ENCODE assay signal across 20 cellular contexts in the genomic region with DNA sequence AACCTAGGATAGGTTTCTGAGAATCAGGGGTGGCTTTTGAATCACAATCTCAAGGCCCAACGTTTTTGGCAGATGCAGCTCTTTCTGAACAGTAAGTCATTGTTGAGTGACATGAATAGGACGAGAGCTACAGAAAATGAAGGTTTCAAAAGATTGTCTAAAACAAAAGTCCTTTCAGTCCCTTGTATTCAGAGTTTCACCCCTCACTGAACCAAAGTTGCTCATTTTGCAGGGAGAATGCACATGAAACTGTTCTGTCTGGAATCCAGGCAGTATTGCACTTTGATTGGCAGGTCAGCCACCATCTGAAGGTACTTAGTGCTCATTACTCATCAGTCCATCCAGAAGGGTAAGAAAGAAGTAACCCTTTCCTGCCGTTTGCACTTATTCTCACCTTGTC. TPM values are rescaled to one million over a fixed set of nuclear protein-coding genes. Genes with fewer than 3 reads are reported as not detected.
A peak's percentile ranks its signal among the peaks of the same experiment; 100 is the strongest.
DNase-seq lines count a peak whose midpoint lies in the region; ATAC-seq, FAIRE-seq and TF ChIP-seq lines count a peak whose summit lies in the region.
"Had no signal": no experiment of that assay in that cellular context is flagged by ENCODE, and none has a peak within 500 bp of the region (broad histone marks: within the 10 kb centered on the region; RNA-seq: fewer than 3 reads in every experiment).

No MANE protein-coding gene starts in this region.

- H3K27ac Mint-ChIP-seq in activated naive CD8-positive, alpha-beta T cell treated with anti-CD3 and anti-CD28 coated beads, Interleukin-2, amount 10 ng/mL, durations not matched to agents 7 days and 5 days, result peak overlapping the region; percentile 16
- H3K27ac Mint-ChIP-seq in activated naive CD8-positive, alpha-beta T cell treated with anti-CD3 and anti-CD28 coated beads, Interleukin-2, amount 50 U/mL, for 24 hours, result no peak overlapping the region
- no peak overlapping the region for H3K27ac Mint-ChIP-seq in activated T-helper 1 cell treated with anti-CD3 and anti-CD28 coated beads, Interleukin-12 subunit alpha, Interleukin-12 subunit beta, Interleukin-2, Interleukin-4 antibody, amounts not matched to agents 30 ng/mL and 10 ng/mL and 1 ng/mL, durations not matched to agents 14 hours and 24 hours and 36 hours
- H3K27ac Mint-ChIP-seq: activated naive CD4-positive, alpha-beta T cell treated with anti-CD3 and anti-CD28 coated beads for 36 hours had no signal

- FAIRE-seq in K562 (lab: Jason Lieb, UNC) (peak; percentile 69), urothelium cell line (lab: Jason Lieb, UNC) (peak; percentile 5), pancreas (lab: Jason Lieb, UNC) (no peak)
- FAIRE-seq: GM19239 had no signal

- H3K36me3 ChIP-seq in K562 (ENCODE audit: control insufficient read depth, insufficient read depth, low read length), result no peaks in the 10 kb centered on the region
- H3K36me3 ChIP-seq in pancreas, result no peaks in the 10 kb centered on the region
- H3K36me3 ChIP-seq: gastroesophageal sphincter, suprapubic skin had no signal

- no peak for TF ChIP-seq CTCF in K562 (IDR thresholded peaks at IDR 0.05 in 2 of 3, conservative IDR thresholded peaks at IDR 0.05 in 1 of 3; ENCODE audit: insufficient read depth in 2 of 3, low read depth in 1 of 3, low read length in 3 of 3)
- TF ChIP-seq CTCF in pancreas (IDR thresholded peaks at IDR 0.05), result no peak

- H3K4me3 ChIP-seq in K562, result no peak overlapping the region
- no peak overlapping the region for H3K4me3 ChIP-seq in pancreas
- H3K4me3 ChIP-seq: gastroesophageal sphincter, suprapubic skin had no signal

- H3K27me3 Mint-ChIP-seq in activated naive CD8-positive, alpha-beta T cell treated with anti-CD3 and anti-CD28 coated beads, Interleukin-2, amount 10 ng/mL, durations not matched to agents 7 days and 5 days, result peaks cover 2% of the 10 kb centered on the region
- no peaks in the 10 kb centered on the region for H3K27me3 Mint-ChIP-seq in activated naive CD8-positive, alpha-beta T cell treated with anti-CD3 and anti-CD28 coated beads, Interleukin-2, amount 50 U/mL, for 24 hours
- H3K27me3 Mint-ChIP-seq in activated T-helper 1 cell treated with anti-CD3 and anti-CD28 coated beads, Interleukin-12 subunit alpha, Interleukin-12 subunit beta, Interleukin-2, Interleukin-4 antibody, amounts not matched to agents 30 ng/mL and 10 ng/mL and 1 ng/mL, durations not matched to agents 14 hours and 24 hours and 36 hours (ENCODE audit: insufficient read depth), result peaks cover 1% of the 10 kb centered on the region

- H3K79me2 ChIP-seq in K562 (ENCODE audit: control insufficient read depth, insufficient read depth, low read length), result no peaks in the 10 kb centered on the region
- H3K79me2 ChIP-seq: parathyroid adenoma had no signal

- in situ Hi-C loops in K562 (cut with MboI), result no loop called here

- H3K9ac ChIP-seq in K562 (ENCODE audit: insufficient read depth in 1 of 2, low read depth in 2 of 2, low read length in 2 of 2), result 0 out of 4 replicates have a peak overlapping the region, but pooled peaks of 1 of the 2 experiments have one; percentile 11
- H3K9ac ChIP-seq: parathyroid adenoma had no signal

- POLR2A ChIA-PET in activated naive CD8-positive, alpha-beta T cell treated with anti-CD3 and anti-CD28 coated beads, Interleukin-2, amount 10 ng/mL, durations not matched to agents 7 days and 5 days (lab: Charles Lee), result interaction anchor here (2.8 kb wide), 1 partner anchor 24 kb away, joined by 10 read pairs; a partner anchor contains a TSS
- POLR2A ChIA-PET in K562 (lab: Yijun Ruan, JAX), result interaction anchor here (0.7 to 1.5 kb wide), 7 partner anchors 9 to 135 kb away, joined by 3 to 5 read pairs (median 3); a partner anchor contains a TSS

- peaks cover 33% of the 10 kb centered on the region for H3K4me1 Mint-ChIP-seq in activated naive CD8-positive, alpha-beta T cell treated with anti-CD3 and anti-CD28 coated beads, Interleukin-2, amount 10 ng/mL, durations not matched to agents 7 days and 5 days
- H3K4me1 Mint-ChIP-seq in activated naive CD8-positive, alpha-beta T cell treated with anti-CD3 and anti-CD28 coated beads, Interleukin-2, amount 50 U/mL, for 24 hours, result peaks cover 32% of the 10 kb centered on the region
- H3K4me1 Mint-ChIP-seq in activated T-helper 1 cell treated with anti-CD3 and anti-CD28 coated beads, Interleukin-12 subunit alpha, Interleukin-12 subunit beta, Interleukin-2, Interleukin-4 antibody, amounts not matched to agents 30 ng/mL and 10 ng/mL and 1 ng/mL, durations not matched to agents 14 hours and 24 hours and 36 hours (ENCODE audit: low read depth), result peaks cover 28% of the 10 kb centered on the region

- no peak for TF ChIP-seq EP300 in K562 (IDR thresholded peaks at IDR 0.05; ENCODE audit: low read length)

- peak overlapping the region; percentile 62 for H3K4me2 ChIP-seq in K562 (ENCODE audit: insufficient read depth, low read length)

- H3K36me3 Mint-ChIP-seq in activated naive CD8-positive, alpha-beta T cell treated with anti-CD3 and anti-CD28 coated beads, Interleukin-2, amount 10 ng/mL, durations not matched to agents 7 days and 5 days, result peaks cover 27% of the 10 kb centered on the region
- no peaks in the 10 kb centered on the region for H3K36me3 Mint-ChIP-seq in activated naive CD8-positive, alpha-beta T cell treated with anti-CD3 and anti-CD28 coated beads, Interleukin-2, amount 50 U/mL, for 24 hours (ENCODE audit: low read depth)
- H3K36me3 Mint-ChIP-seq in activated T-helper 1 cell treated with anti-CD3 and anti-CD28 coated beads, Interleukin-12 subunit alpha, Interleukin-12 subunit beta, Interleukin-2, Interleukin-4 antibody, amounts not matched to agents 30 ng/mL and 10 ng/mL and 1 ng/mL, durations not matched to agents 14 hours and 24 hours and 36 hours (ENCODE audit: low read depth), result peaks cover 13% of the 10 kb centered on the region

- 11% methylated on average over 3 of the region's 3 CpGs for WGBS in K562 (ENCODE audit: insufficient coverage, low coverage, missing lambda C conversion rate)
- WGBS in pancreas, 2 donors, result 21 to 27% methylated on average over 3 of the region's 3 CpGs

- H3K4me1 ChIP-seq in K562 (replicated peaks in 1 of 2; ENCODE audit: control insufficient read depth in 2 of 2, insufficient read depth in 2 of 2, low read length in 2 of 2) (peaks cover 6 to 21% of the 10 kb centered on the region in 2 experiments; a peak in 3 of 5 replicates), pancreas (no peaks in the 10 kb centered on the region)
- H3K4me1 ChIP-seq: gastroesophageal sphincter, parathyroid adenoma, suprapubic skin had no signal

- no peaks in the 10 kb centered on the region for H3K27me3 ChIP-seq in K562 (ENCODE audit: control insufficient read depth in 2 of 2, insufficient read depth in 2 of 2, low read length in 2 of 2)
- H3K27me3 ChIP-seq in pancreas, result no peaks in the 10 kb centered on the region
- H3K27me3 ChIP-seq: suprapubic skin had no signal

- H3K9me3 ChIP-seq in K562 (replicated peaks; ENCODE audit: control insufficient read depth, insufficient read depth, low read depth, low read length) (no peaks in the 10 kb centered on the region), pancreas (no peaks in the 10 kb centered on the region)
- H3K9me3 ChIP-seq: Caco-2, gastroesophageal sphincter, suprapubic skin had no signal

- intact Hi-C loops in K562 (cut with micrococcal nuclease) (no loop called here), pancreas (cut with DNase I) (no loop called here)
- intact Hi-C loops in activated T-helper 1 cell treated with anti-CD3 and anti-CD28 coated beads, Interleukin-12 subunit alpha, Interleukin-12 subunit beta, Interleukin-2, Interleukin-4 antibody, amounts not matched to agents 30 ng/mL and 10 ng/mL and 1 ng/mL, durations not matched to agents 14 hours and 24 hours and 36 hours (cut with micrococcal nuclease), result no loop called here

- peaks cover 7% of the 10 kb centered on the region for H3K9me3 Mint-ChIP-seq in activated naive CD8-positive, alpha-beta T cell treated with anti-CD3 and anti-CD28 coated beads, Interleukin-2, amount 10 ng/mL, durations not matched to agents 7 days and 5 days
- no peaks in the 10 kb centered on the region for H3K9me3 Mint-ChIP-seq in activated naive CD8-positive, alpha-beta T cell treated with anti-CD3 and anti-CD28 coated beads, Interleukin-2, amount 50 U/mL, for 24 hours
- peaks cover 16% of the 10 kb centered on the region for H3K9me3 Mint-ChIP-seq in activated T-helper 1 cell treated with anti-CD3 and anti-CD28 coated beads, Interleukin-12 subunit alpha, Interleukin-12 subunit beta, Interleukin-2, Interleukin-4 antibody, amounts not matched to agents 30 ng/mL and 10 ng/mL and 1 ng/mL, durations not matched to agents 14 hours and 24 hours and 36 hours

- no peak overlapping the region for H3K4me3 Mint-ChIP-seq in activated naive CD8-positive, alpha-beta T cell treated with anti-CD3 and anti-CD28 coated beads, Interleukin-2, amount 10 ng/mL, durations not matched to agents 7 days and 5 days
- H3K4me3 Mint-ChIP-seq in activated naive CD8-positive, alpha-beta T cell treated with anti-CD3 and anti-CD28 coated beads, Interleukin-2, amount 50 U/mL, for 24 hours, result no peak overlapping the region
- no peak overlapping the region for H3K4me3 Mint-ChIP-seq in activated T-helper 1 cell treated with anti-CD3 and anti-CD28 coated beads, Interleukin-12 subunit alpha, Interleukin-12 subunit beta, Interleukin-2, Interleukin-4 antibody, amounts not matched to agents 30 ng/mL and 10 ng/mL and 1 ng/mL, durations not matched to agents 14 hours and 24 hours and 36 hours
- H3K4me3 Mint-ChIP-seq: activated naive CD4-positive, alpha-beta T cell treated with anti-CD3 and anti-CD28 coated beads for 36 hours had no signal

- no peak for TF ChIP-seq RAD21 in K562 (CRISPR knock-in tag; conservative IDR thresholded peaks at IDR 0.05 in 1 of 2, IDR thresholded peaks at IDR 0.05 in 1 of 2)

- peak overlapping the region; percentile 51; the same call in 1 of the 3 replicates for H3K27ac ChIP-seq in K562 (ENCODE audit: extremely low read depth, low read depth, low read length)
- peak overlapping the region in 2 of 4 donors; percentile 23 to 27 for H3K27ac ChIP-seq in pancreas
- H3K27ac ChIP-seq: gastroesophageal sphincter, parathyroid adenoma, suprapubic skin, VCaP had no signal

- BruUV-seq in K562 (replicated peaks; lab: Mats Ljungman, UMichigan), result no TSS peak

- ATAC-seq in activated naive CD8-positive, alpha-beta T cell treated with anti-CD3 and anti-CD28 coated beads, Interleukin-2, amount 10 ng/mL, durations not matched to agents 7 days and 5 days (ENCODE audit: low read depth), result peak; percentile 22
- no peak for ATAC-seq in activated naive CD8-positive, alpha-beta T cell treated with anti-CD3 and anti-CD28 coated beads, Interleukin-2, amount 50 U/mL, for 24 hours
- ATAC-seq in K562 (peak; percentile 80), pancreas (no peak)
- ATAC-seq: gastroesophageal sphincter had no signal

- H2AFZ ChIP-seq in K562 (ENCODE audit: low read depth, low read length), result peak overlapping the region; percentile 52
- H2AFZ ChIP-seq: parathyroid adenoma had no signal

- H4K20me1 ChIP-seq in K562 (replicated peaks; ENCODE audit: control insufficient read depth, insufficient read depth, low read length), result no peaks in the 10 kb centered on the region

- no peak for TF ChIP-seq POLR2A in K562 (conservative IDR thresholded peaks at IDR 0.05)

- no peak for DNase-seq in activated naive CD8-positive, alpha-beta T cell treated with anti-CD3 and anti-CD28 coated beads, Interleukin-2, amount 10 ng/mL, durations not matched to agents 7 days and 5 days
- no peak for DNase-seq in activated naive CD8-positive, alpha-beta T cell treated with anti-CD3 and anti-CD28 coated beads, Interleukin-2, amount 50 U/mL, for 24 hours
- DNase-seq in K562 (ENCODE audit: extremely low read depth in 1 of 4, low spot score in 3 of 4), result peak in 2 of 4 experiments; percentile 24 to 47
- peak; percentile 85 for DNase-seq in islet precursor cell
- peak; percentile 39 for DNase-seq in urothelium cell line (ENCODE audit: low spot score)
- DNase-seq in activated T-helper 1 cell treated with anti-CD3 and anti-CD28 coated beads, Interleukin-12 subunit alpha, Interleukin-12 subunit beta, Interleukin-2, Interleukin-4 antibody, amounts not matched to agents 30 ng/mL and 10 ng/mL and 1 ng/mL, durations not matched to agents 14 hours and 24 hours and 36 hours (ENCODE audit: low spot score), result no peak
- no peak for DNase-seq in NOMO-1 treated with DMSO at 0.1 percent for 48 hours (lab: John Stamatoyannopoulos, UW; ENCODE audit: unreplicated experiment)
- DNase-seq in pancreas, result no peak
- DNase-seq: activated naive CD4-positive, alpha-beta T cell treated with anti-CD3 and anti-CD28 coated beads for 36 hours; Caco-2; GF-D8; NCI-H146; NCI-H446; stimulated activated CD4-positive, alpha-beta T cell treated with anti-CD3 and anti-CD28 coated beads, Interleukin-15, amount 100 ng/mL, for 24 hours had no signal

- CTCF ChIA-PET in K562 (lab: Yijun Ruan, JAX; ENCODE audit: low intra/inter-chr PET ratio), result no interaction called here

- H3K9me1 ChIP-seq in K562 (ENCODE audit: control insufficient read depth, insufficient read depth, low read length), result no peaks in the 10 kb centered on the region

RNA-seq across cellular contexts. Expression of a gene that starts 24.1 kb away (rescaled TPM):
- total RNA-seq in activated naive CD8-positive, alpha-beta T cell treated with anti-CD3 and anti-CD28 coated beads, Interleukin-2, amount 10 ng/mL, durations not matched to agents 7 days and 5 days, result 100 to 1,000 TPM; 175 to 179 TPM
- total RNA-seq in K562 (2011; cell fraction: chromatin; rRNA removed; ENCODE audit: low replicate concordance), result 0.49 and 1.2 TPM in 2 replicates
- total RNA-seq in K562 (2011; cell fraction: nucleolus; rRNA removed), result 0.33 and 0.39 TPM in 2 replicates
- 0.88 and 0.92 TPM in 2 replicates for total RNA-seq in K562 (2011; cell fraction: nucleoplasm; rRNA removed)
- 0.23 and 0.49 TPM in 2 replicates for total RNA-seq in K562 (2014; rRNA removed)
- 0.44 and 0.54 TPM in 2 replicates for total RNA-seq in K562 (2014; rRNA removed; fragmentation: Illumina TruSeq; extraction: Trizol)
- 0.26 and 0.33 TPM in 2 replicates for total RNA-seq in K562 (2015; rRNA removed; fragmentation: Illumina TruSeq; extraction: Trizol)
- total RNA-seq in K562 (2021), result 0.31 and 0.51 TPM in 2 replicates
- polyA plus RNA-seq in K562 (2011; rRNA removed), result 0.12 and 0.38 TPM in 2 replicates
- 0.12 and 0.19 TPM in 2 replicates for polyA plus RNA-seq in K562 (2011; cell fraction: cytosol; rRNA removed)
- 0.37 and 0.51 TPM in 2 replicates for polyA plus RNA-seq in K562 (2011; cell fraction: nucleus; rRNA removed)
- 0.35 and 1.2 TPM in 2 replicates for polyA plus RNA-seq in K562 (2012)
- 0.30 and 0.60 TPM in 2 replicates for polyA plus RNA-seq in K562 (2014; fragmentation: Illumina TruSeq; extraction: Trizol)
- under 1 TPM; 0.14 to 0.17 TPM for polyA plus RNA-seq in K562 (2014; fragmentation: Nextera tagmentation; extraction: Ambion mirVana)
- polyA plus RNA-seq in K562 (2014; rRNA removed), result 0.27 and 0.72 TPM in 2 replicates
- polyA minus RNA-seq in K562 (2011; rRNA and poly(A)+ RNA removed), result 0.21 and 0.24 TPM in 2 replicates
- polyA minus RNA-seq in K562 (2011; cell fraction: cytosol; rRNA and poly(A)+ RNA removed), result not detected in 2 replicates
- 0.22 and 0.27 TPM in 2 replicates for polyA minus RNA-seq in K562 (2011; cell fraction: nucleus; rRNA and poly(A)+ RNA removed)
- total RNA-seq in activated T-helper 1 cell treated with anti-CD3 and anti-CD28 coated beads, Interleukin-12 subunit alpha, Interleukin-12 subunit beta, Interleukin-2, Interleukin-4 antibody, amounts not matched to agents 30 ng/mL and 10 ng/mL and 1 ng/mL, durations not matched to agents 14 hours and 24 hours and 36 hours, result 106 and 110 TPM in 2 replicates
- 1 to 10 TPM in 4 of 6 donors, under 1 TPM in 2; 0.60 to 4.3 (median 1.5) TPM for total RNA-seq in pancreas
- 1 to 10 TPM in 1 of 2 donors, under 1 TPM in 1; 0.76 to 4.7 TPM for polyA plus RNA-seq in pancreas
- total RNA-seq: PC-3 had no signal

Comparison
In these comparisons a context has a peak if more than half of its experiments do, and no peak if none do; other contexts are left out.
1. ATAC-seq: peak in activated naive CD8-positive, alpha-beta T cell treated with anti-CD3 and anti-CD28 coated beads, Interleukin-2, amount 10 ng/mL, durations not matched to agents 7 days and 5 days (single experiment) and K562 (single experiment); none in activated naive CD8-positive, alpha-beta T cell treated with anti-CD3 and anti-CD28 coated beads, Interleukin-2, amount 50 U/mL, for 24 hours (single experiment) and pancreas (0 of 4).
2. DNase-seq: peak in islet precursor cell (single experiment) and urothelium cell line (single experiment); none in activated naive CD8-positive, alpha-beta T cell treated with anti-CD3 and anti-CD28 coated beads, Interleukin-2, amount 10 ng/mL, durations not matched to agents 7 days and 5 days (single experiment), activated naive CD8-positive, alpha-beta T cell treated with anti-CD3 and anti-CD28 coated beads, Interleukin-2, amount 50 U/mL, for 24 hours (single experiment), activated T-helper 1 cell treated with anti-CD3 and anti-CD28 coated beads, Interleukin-12 subunit alpha, Interleukin-12 subunit beta, Interleukin-2, Interleukin-4 antibody, amounts not matched to agents 30 ng/mL and 10 ng/mL and 1 ng/mL, durations not matched to agents 14 hours and 24 hours and 36 hours (single experiment), NOMO-1 treated with DMSO at 0.1 percent for 48 hours (single experiment) and pancreas (0 of 6).
3. RNA of a gene that starts 24.1 kb away (total RNA-seq): 175 to 179 TPM in activated naive CD8-positive, alpha-beta T cell treated with anti-CD3 and anti-CD28 coated beads, Interleukin-2, amount 10 ng/mL, durations not matched to agents 7 days and 5 days and 106 to 110 TPM in activated T-helper 1 cell treated with anti-CD3 and anti-CD28 coated beads, Interleukin-12 subunit alpha, Interleukin-12 subunit beta, Interleukin-2, Interleukin-4 antibody, amounts not matched to agents 30 ng/mL and 10 ng/mL and 1 ng/mL, durations not matched to agents 14 hours and 24 hours and 36 hours; 0.60 to 4.3 TPM in pancreas and 0.23 to 1.2 TPM in K562; every median in the first group is over 10 times any median in the second.